In genomic region chr1:111738133-111738435, GRCh38 we compare ENCODE assay signal across 8 cellular contexts. TPM values are rescaled to one million over a fixed set of nuclear protein-coding genes. Genes with fewer than 3 reads are reported as not detected.
DNase-seq lines count a peak whose midpoint lies in the region; ATAC-seq and TF ChIP-seq lines count a peak whose summit lies in the region.

No MANE protein-coding gene starts in this region.

- DNase-seq in DMS79 treated with DMSO at 0.1 percent for 48 hours (lab: John Stamatoyannopoulos, UW) (peak; percentile 62), epithelial cell of prostate (ENCODE audit: low read depth, low spot score) (no peak), prostate gland (ENCODE audit: low spot score) (no peak)
- no peak for DNase-seq in stimulated activated CD4-positive, alpha-beta T cell treated with anti-CD3 and anti-CD28 coated beads, Interleukin-2, amount 100 ng/mL, for 48 hours

- H3K9me3 ChIP-seq in OCI-LY3 (ENCODE audit: insufficient read depth, low read length): no peaks in the 10 kb centered on the region
- no peaks in the 10 kb centered on the region for H3K9me3 ChIP-seq in prostate gland

- H2AFZ ChIP-seq in OCI-LY3 (ENCODE audit: low read depth, low read length): no peak overlapping the region

- H3K4me3 ChIP-seq in OCI-LY3 (ENCODE audit: low read length) (peak overlapping the region; percentile 98), prostate gland (peak overlapping the region; percentile 48 to 61)

- H3K27me3 ChIP-seq in OCI-LY3 (ENCODE audit: low read depth, low read length) (no peaks in the 10 kb centered on the region), prostate gland (replicated peaks; ENCODE audit: insufficient read depth) (no peaks in the 10 kb centered on the region)

- H3K27ac ChIP-seq in OCI-LY3 (ENCODE audit: low read length) (peak overlapping the region; percentile 63; the same call in 1 of the 2 replicates), epithelial cell of prostate (peak overlapping the region; percentile 79), prostate gland (peak overlapping the region; percentile 90 to 92)

- H4K20me1 ChIP-seq in OCI-LY3 (ENCODE audit: insufficient read depth, low read length): 0 out of 2 replicates have a peak, but pooled peaks cover 7% of the 10 kb centered on the region

- H3K4me1 ChIP-seq in OCI-LY3 (ENCODE audit: low read length) (peaks cover 12% of the 10 kb centered on the region), prostate gland (replicated peaks) (no peaks in the 10 kb centered on the region)

- H3K36me3 ChIP-seq in OCI-LY3 (replicated peaks; ENCODE audit: low read depth, low read length): no peaks in the 10 kb centered on the region
- no peaks in the 10 kb centered on the region for H3K36me3 ChIP-seq in prostate gland

- intact Hi-C loops in prostate gland (cut with DNase I): no loop called here

- 12% methylated on average over 9 of the region's 9 CpGs for WGBS in prostate gland

- TF ChIP-seq CTCF in OCI-LY3 (IDR thresholded peaks at IDR 0.05; ENCODE audit: low read depth, low read length) (no peak), prostate gland (IDR thresholded peaks at IDR 0.05) (no peak)

- H3K4me2 ChIP-seq in OCI-LY3 (ENCODE audit: low read length): peak overlapping the region; percentile 89

- no peak for ATAC-seq in HG03378 (IDR thresholded peaks at IDR 0.05; ENCODE audit: unreplicated experiment)
- no peak for ATAC-seq in GM21737 (IDR thresholded peaks at IDR 0.05; ENCODE audit: unreplicated experiment)
- ATAC-seq in GM18868 (IDR thresholded peaks at IDR 0.05; ENCODE audit: unreplicated experiment): no peak

- 0 out of 2 replicates have a peak, but pooled peaks cover 3% of the 10 kb centered on the region for H3K79me2 ChIP-seq in OCI-LY3 (ENCODE audit: low read length)

- TF ChIP-seq POLR2A in prostate gland (IDR thresholded peaks at IDR 0.05): no peak

- peak overlapping the region; percentile 90 for H3K9ac ChIP-seq in OCI-LY3 (ENCODE audit: low read length)

RNA-seq across cellular contexts. Expression of gene INKA2, which starts 1.1 kb away (rescaled TPM):
- 1 to 10 TPM; 2.8 to 6.6 TPM for total RNA-seq in prostate gland

RNA-seq across cellular contexts. Expression of gene DDX20, which starts 17.6 kb away (rescaled TPM):
- total RNA-seq in prostate gland: 10 to 100 TPM; 15.9 to 33.9 TPM
